In genomic region chr16:12443978-12444377, GRCh38 we compare ENCODE assay signal across 4 cellular contexts.
DNase-seq lines count a peak whose midpoint lies in the region; ATAC-seq, FAIRE-seq and TF ChIP-seq lines count a peak whose summit lies in the region.
"Not testable (repeated sequence)": the region's sequence is repeated elsewhere in the genome, so short reads cannot be mapped to it uniquely, and the experiment has no call there.

No MANE protein-coding gene starts in this region.

- H2BK15ac ChIP-seq in IMR-90 (ENCODE audit: low read depth, low read length): not testable (repeated sequence)

- TF ChIP-seq EP300 in GM12878 (IDR thresholded peaks at IDR 0.05; ENCODE audit: borderline replicate concordance in 1 of 2, control insufficient read depth in 1 of 2, low read depth in 2 of 2, low read length in 2 of 2); HepG2 (IDR thresholded peaks at IDR 0.05; ENCODE audit: low read depth in 2 of 2, low read length in 2 of 2); HepG2 (CRISPR knock-in tag; IDR thresholded peaks at IDR 0.05; ENCODE audit: borderline replicate concordance): not testable (repeated sequence)

- not testable (repeated sequence) for H3K79me2 ChIP-seq in GM12878 (ENCODE audit: control insufficient read depth, insufficient read depth, low read length); HepG2 (ENCODE audit: insufficient read depth, low read length)

- CTCF ChIA-PET in IMR-90 (lab: Yijun Ruan, JAX); GM12878 (lab: Yijun Ruan, JAX); HepG2 (lab: Yijun Ruan, JAX; ENCODE audit: low intra/inter-chr PET ratio, low total read pairs): not testable (repeated sequence)

- peak; percentile 52 for FAIRE-seq in GM12891 (lab: Jason Lieb, UNC)
- not testable (repeated sequence) for FAIRE-seq in GM12878 (lab: Jason Lieb, UNC); HepG2 (lab: Jason Lieb, UNC)

- not testable (repeated sequence) for H2AK5ac ChIP-seq in IMR-90 (ENCODE audit: low read depth, low read length)

- intact Hi-C loops in IMR-90 (cut with micrococcal nuclease); GM12878 (cut with micrococcal nuclease; ENCODE audit: unreplicated experiment); HepG2 (cut with micrococcal nuclease; ENCODE audit: unreplicated experiment): not testable (repeated sequence)

- not testable (repeated sequence) for H3K9me1 ChIP-seq in IMR-90 (ENCODE audit: insufficient read depth, low read length)

- not testable (repeated sequence) for H4K20me1 ChIP-seq in IMR-90 (ENCODE audit: insufficient read depth, low read length); GM12878 (ENCODE audit: control insufficient read depth, insufficient read depth); HepG2 (ENCODE audit: insufficient read depth, low read length)

- 60% methylated on average over 1 of the region's 6 CpGs; no CpG with 5 or more reads in 1 of the 2 experiments for WGBS in IMR-90 (ENCODE audit: extremely low coverage in 2 of 2, insufficient read length in 1 of 2), 2 experiments
- WGBS in GM12878 (ENCODE audit: insufficient coverage, insufficient replicate concordance, low lambda C conversion rate, missing lambda C conversion rate): 87% methylated on average over 6 of the region's 6 CpGs
- WGBS in HepG2 (ENCODE audit: low lambda C conversion rate): 56% methylated on average over 6 of the region's 6 CpGs

- not testable (repeated sequence) for H3K27me3 ChIP-seq in IMR-90 (ENCODE audit: control insufficient read depth, insufficient read depth, low read length); GM12878 (replicated peaks in 1 of 2; ENCODE audit: control insufficient read depth in 2 of 2, insufficient read depth in 2 of 2, low read length in 1 of 2); HepG2 (ENCODE audit: control insufficient read depth in 1 of 2, insufficient read depth in 2 of 2, low read length in 2 of 2)

- H2BK120ac ChIP-seq in IMR-90 (ENCODE audit: low read depth, low read length): not testable (repeated sequence)

- H2BK5ac ChIP-seq in IMR-90 (ENCODE audit: low read depth, low read length, poor library complexity, severe bottlenecking): not testable (repeated sequence)

- not testable (repeated sequence) for H2BK20ac ChIP-seq in IMR-90 (ENCODE audit: low read depth, low read length)

- peak overlapping the region; percentile 58 for H2AK9ac ChIP-seq in IMR-90 (replicated peaks; ENCODE audit: low read depth, low read length, poor library complexity)

- not testable (repeated sequence) for H3K4me1 ChIP-seq in IMR-90 (ENCODE audit: control insufficient read depth, insufficient read depth, low read length); GM12878 (ENCODE audit: control insufficient read depth, insufficient read depth, low read length); HepG2 (ENCODE audit: insufficient read depth, low read length)

- not testable (repeated sequence) for H3K27ac ChIP-seq in IMR-90 (ENCODE audit: insufficient read depth, low read length); GM12878 (ENCODE audit: control insufficient read depth, insufficient read depth); HepG2 (ENCODE audit: extremely low read length, insufficient read depth, low read length)

- POLR2A ChIA-PET in IMR-90 (lab: Charles Lee; ENCODE audit: unreplicated experiment); GM12878 (lab: Charles Lee); HepG2 (lab: Yijun Ruan, JAX): not testable (repeated sequence)

- not testable (repeated sequence) for BruUV-seq in IMR-90 (replicated peaks; lab: Mats Ljungman, UMichigan); GM12878 (replicated peaks; lab: Mats Ljungman, UMichigan); HepG2 (replicated peaks; lab: Mats Ljungman, UMichigan)

- not testable (repeated sequence) for H3K36me3 ChIP-seq in IMR-90 (ENCODE audit: control insufficient read depth, insufficient read depth, low read length); GM12878 (ENCODE audit: control insufficient read depth in 2 of 2, insufficient read depth in 2 of 2, low read length in 1 of 2); HepG2 (replicated peaks in 1 of 2; ENCODE audit: control insufficient read depth in 1 of 2, insufficient read depth in 2 of 2, low read length in 2 of 2)

- H2AFZ ChIP-seq in IMR-90 (replicated peaks; ENCODE audit: low read length, poor library complexity); GM12878 (ENCODE audit: control insufficient read depth, low read depth, low read length); HepG2 (ENCODE audit: low read length): not testable (repeated sequence)

- not testable (repeated sequence) for H3K4me3 ChIP-seq in IMR-90 (ENCODE audit: insufficient read depth, low read depth, low read length); GM12878; HepG2 (replicated peaks in 1 of 3; ENCODE audit: insufficient read depth in 1 of 3, low read depth in 2 of 3, low read length in 3 of 3)

- not testable (repeated sequence) for H3K79me1 ChIP-seq in IMR-90 (ENCODE audit: low read depth in 1 of 2, low read length in 2 of 2)

- H3K4ac ChIP-seq in IMR-90 (ENCODE audit: low read depth, low read length): not testable (repeated sequence)

- RAD21 ChIA-PET in GM12878 (lab: Charles Lee; ENCODE audit: unreplicated experiment): not testable (repeated sequence)

- H4K8ac ChIP-seq in IMR-90 (ENCODE audit: low read depth in 2 of 2, low read length in 2 of 2): not testable (repeated sequence)

- H3K23ac ChIP-seq in IMR-90 (ENCODE audit: low read depth, low read length): not testable (repeated sequence)

- not testable (repeated sequence) for H3K18ac ChIP-seq in IMR-90 (ENCODE audit: low read depth, low read length)

- TF ChIP-seq CTCF in IMR-90 (conservative IDR thresholded peaks at IDR 0.05; ENCODE audit: low read depth, low read length); GM12878 (IDR thresholded peaks at IDR 0.05 in 2 of 3, conservative IDR thresholded peaks at IDR 0.05 in 1 of 3; ENCODE audit: control insufficient read depth in 2 of 3, extremely low read depth in 1 of 3, insufficient read depth in 1 of 3, low read depth in 3 of 3, low read length in 3 of 3); HepG2 (CRISPR knock-in tag; IDR thresholded peaks at IDR 0.05): not testable (repeated sequence)

- in situ Hi-C loops in IMR-90 (cut with MboI; ENCODE audit: low sequenced_read_pairs); GM12878 (cut with MboI); HepG2 (cut with HindIII; ENCODE audit: extremely low pct_ligation_motif_present, low pct_unique_long_range_greater_than_20kb): not testable (repeated sequence)

- not testable (repeated sequence) for H3K4me2 ChIP-seq in IMR-90 (ENCODE audit: low read depth, low read length); GM12878 (ENCODE audit: control insufficient read depth, insufficient read depth); HepG2 (ENCODE audit: low read depth, low read length)

- SMC1A ChIA-PET in GM12878 (lab: Charles Lee; ENCODE audit: uncharacterized antibody, unreplicated experiment): not testable (repeated sequence)

- dilution Hi-C loops in IMR-90 (cut with HindIII; ENCODE audit: low sequenced_read_pairs, unreplicated experiment): not testable (repeated sequence)

- not testable (repeated sequence) for ATAC-seq in IMR-90 (ENCODE audit: low read depth); GM12878; HepG2

- H4K91ac ChIP-seq in IMR-90 (ENCODE audit: insufficient read depth, low read depth, low read length): not testable (repeated sequence)

- H3K14ac ChIP-seq in IMR-90 (replicated peaks; ENCODE audit: low read depth, low read length): not testable (repeated sequence)

- TF ChIP-seq POLR2A in GM12891 (IDR thresholded peaks at IDR 0.05; ENCODE audit: low read depth, low read length); IMR-90 (IDR thresholded peaks at IDR 0.05; ENCODE audit: low read depth, low read length); GM12878 (IDR thresholded peaks at IDR 0.05; ENCODE audit: low read depth, low read length); HepG2 (IDR thresholded peaks at IDR 0.05; ENCODE audit: insufficient read depth in 1 of 2, low read depth in 2 of 2, low read length in 2 of 2): not testable (repeated sequence)

- not testable (repeated sequence) for H4K5ac ChIP-seq in IMR-90 (ENCODE audit: low read depth, low read length)

- not testable (repeated sequence) for TF ChIP-seq RAD21 in IMR-90 (IDR thresholded peaks at IDR 0.05; ENCODE audit: low read length); GM12878 (IDR thresholded peaks at IDR 0.05; ENCODE audit: insufficient read depth, low read depth, low read length); HepG2 (CRISPR knock-in tag; IDR thresholded peaks at IDR 0.05)

- DNase-seq in GM12891 (ENCODE audit: insufficient read length, low spot score); IMR-90; GM12878 (ENCODE audit: low read depth, low spot score); HepG2 (ENCODE audit: low spot score): not testable (repeated sequence)

- H3K56ac ChIP-seq in IMR-90 (ENCODE audit: extremely low read depth, insufficient read depth, low read length): not testable (repeated sequence)

- H3K9ac ChIP-seq in IMR-90 (ENCODE audit: low read depth, low read length); GM12878 (ENCODE audit: control insufficient read depth, insufficient read depth, low read length); HepG2 (ENCODE audit: insufficient read depth, low read depth, low read length): not testable (repeated sequence)

- not testable (repeated sequence) for H3K9me3 ChIP-seq in IMR-90 (ENCODE audit: control insufficient read depth, insufficient read depth, low read length); GM12878 (replicated peaks; ENCODE audit: control insufficient read depth, insufficient read depth, low read length); HepG2 (ENCODE audit: low read length)

TF ChIP-seq in GM12878, 131 proteins besides CTCF, POLR2A, EP300 and RAD21:
- peak; percentile 54 for TF ChIP-seq KLF5 (IDR thresholded peaks at IDR 0.05; ENCODE audit: partially characterized antibody)

TF ChIP-seq in HepG2, 621 proteins besides CTCF, POLR2A, EP300 and RAD21:
- TF ChIP-seq ZNF205 (CRISPR knock-in tag; IDR thresholded peaks at IDR 0.05) (peak; percentile 73; the same call in 1 of the 2 replicates), ZSCAN21 (CRISPR knock-in tag; IDR thresholded peaks at IDR 0.05; ENCODE audit: borderline replicate concordance) (peak; percentile 99)
